Comparison of ENCODE assay signal across 1 cellular context in genomic region chr1:40862008-40862863, GRCh38.
TF ChIP-seq lines count a peak whose summit lies in the region.

A gene with protein sequence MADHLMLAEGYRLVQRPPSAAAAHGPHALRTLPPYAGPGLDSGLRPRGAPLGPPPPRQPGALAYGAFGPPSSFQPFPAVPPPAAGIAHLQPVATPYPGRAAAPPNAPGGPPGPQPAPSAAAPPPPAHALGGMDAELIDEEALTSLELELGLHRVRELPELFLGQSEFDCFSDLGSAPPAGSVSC (minus strand): TSS chr1:40862363. CDS start chr1:40862127, 236 bp downstream.

TF ChIP-seq in H1, 55 proteins besides CTCF, POLR2A, EP300 and RAD21 (continued from another document):
- TF ChIP-seq GABPA (IDR thresholded peaks at IDR 0.05; ENCODE audit: borderline replicate concordance, insufficient read depth, low read length) = 0 out of 2 replicates have a peak, but pooled peaks have one; percentile 29
- no peak for TF ChIP-seq JUND (IDR thresholded peaks at IDR 0.05; ENCODE audit: low read length)
- peak; percentile 42; the same call in 1 of the 2 replicates for TF ChIP-seq MAX (IDR thresholded peaks at IDR 0.05)
- 0 out of 2 replicates have a peak, but pooled peaks have one; percentile 39 for TF ChIP-seq RBBP5 (IDR thresholded peaks at IDR 0.05; ENCODE audit: borderline replicate concordance, low read depth, low read length)
- TF ChIP-seq FOSL1 (IDR thresholded peaks at IDR 0.05; ENCODE audit: insufficient read depth, low read depth, low read length) = no peak
TF ChIP-seq in H1: peak in this region for 13.
